ENCODE assay signal across 7 cellular contexts in genomic region chr18:11981383-11981632, GRCh38. TPM values are rescaled to one million over a fixed set of nuclear protein-coding genes. Genes with fewer than 3 reads are reported as not detected.
DNase-seq lines count a peak whose midpoint lies in the region; ATAC-seq and TF ChIP-seq lines count a peak whose summit lies in the region.

Gene IMPA2, plus strand, starts transcription at chr18:11981507. Its CDS starts 163 bp downstream, at chr18:11981670.

- peak within 1 kb of the TSS; percentile 94 to 97 for H3K27ac ChIP-seq in uterus

- intact Hi-C loops in MCF 10A (cut with micrococcal nuclease) = loop anchor here (1.0 to 5.0 kb wide), 3 partner anchors 13 to 129 kb away; partner anchors contain the start of gene CHMP1B
- intact Hi-C loops in uterus (cut with DNase I; ENCODE audit: low total_unique reads) = loop anchor here (2.0 kb wide), 1 partner anchor 35 kb away; no protein-coding TSS in a partner anchor

- H3K27me3 Mint-ChIP-seq in MCF 10A (ENCODE audit: insufficient read depth, unreplicated experiment) (no peaks in the 10 kb centered on the region), memory B cell (no peaks in the 10 kb centered on the region)

- H3K9me3 Mint-ChIP-seq in MCF 10A (ENCODE audit: unreplicated experiment) (no peaks in the 10 kb centered on the region), memory B cell (no peaks in the 10 kb centered on the region)

- peaks cover 10% of the 10 kb centered on the region for H3K4me1 Mint-ChIP-seq in MCF 10A (ENCODE audit: insufficient read depth, unreplicated experiment)
- H3K4me1 Mint-ChIP-seq in memory B cell = peaks cover 10% of the 10 kb centered on the region

- BruUV-seq in MCF 10A (replicated peaks; lab: Mats Ljungman, UMichigan) = no TSS peak

- H3K36me3 Mint-ChIP-seq in MCF 10A (ENCODE audit: insufficient read depth, unreplicated experiment) = no peaks in the 10 kb centered on the region
- H3K36me3 Mint-ChIP-seq in memory B cell = no peaks in the 10 kb centered on the region

- peak; percentile 41 for ATAC-seq in GM19328 (IDR thresholded peaks at IDR 0.05; ENCODE audit: unreplicated experiment)
- ATAC-seq in HG03558 (IDR thresholded peaks at IDR 0.05; ENCODE audit: extremely low read depth, unreplicated experiment) = peak; percentile 8
- no peak for ATAC-seq in memory B cell (ENCODE audit: low read depth)

- H3K27me3 ChIP-seq in uterus = no peaks in the 10 kb centered on the region

- H3K9me3 ChIP-seq in uterus = no peaks in the 10 kb centered on the region

- H3K4me3 Mint-ChIP-seq in MCF 10A (ENCODE audit: unreplicated experiment) (peak within 1 kb of the TSS; percentile 75), memory B cell (peak within 1 kb of the TSS; percentile 95)

- peak within 1 kb of the TSS; percentile 68 to 74 for H3K4me3 ChIP-seq in uterus

- CTCF ChIA-PET in MCF 10A (lab: Yijun Ruan, JAX) = interaction anchor here (0.5 to 4.9 kb wide), 6 partner anchors 14 to 328 kb away, joined by 3 to 36 read pairs (median 4); no protein-coding TSS in a partner anchor

- no peaks in the 10 kb centered on the region for H3K36me3 ChIP-seq in uterus

- DNase-seq in MCF 10A (ENCODE audit: unreplicated experiment) (no peak), memory B cell (ENCODE audit: low spot score in 2 of 2) (no peak), uterus (no peak), COR-L47 (lab: John Stamatoyannopoulos, UW) (no peak), HK-2 (ENCODE audit: unreplicated experiment) (no peak)

- TF ChIP-seq POLR2A in uterus (IDR thresholded peaks at IDR 0.05) = peak; percentile 44 to 80

- H3K4me1 ChIP-seq in uterus = peaks cover 0 to 4% of the 10 kb centered on the region in 2 donors

- TF ChIP-seq CTCF in MCF 10A (IDR thresholded peaks at IDR 0.05; ENCODE audit: unreplicated experiment) = no peak
- peak in 1 of 4 experiments; percentile 15 for TF ChIP-seq CTCF in uterus (IDR thresholded peaks at IDR 0.05)

- peak within 1 kb of the TSS; percentile 94 for H3K27ac Mint-ChIP-seq in MCF 10A (ENCODE audit: low read depth, unreplicated experiment)
- peak within 1 kb of the TSS; percentile 65 for H3K27ac Mint-ChIP-seq in memory B cell

- POLR2A ChIA-PET in MCF 10A (lab: Yijun Ruan, JAX) = interaction anchor here (0.8 to 4.7 kb wide), 22 partner anchors 12 to 396 kb away, joined by 3 to 97 read pairs (median 10); partner anchors contain the start of genes AFG3L2 and MPPE1

RNA-seq across cellular contexts. Expression of gene IMPA2, which starts in this region (rescaled TPM):
- total RNA-seq in MCF 10A (2022) (8.8 and 12.8 TPM in 2 replicates), uterus (10 to 100 TPM; 28.5 to 61.7 (median 31.6) TPM)
